Comparison of ENCODE assay signal across 42 cellular contexts in the genomic region with DNA sequence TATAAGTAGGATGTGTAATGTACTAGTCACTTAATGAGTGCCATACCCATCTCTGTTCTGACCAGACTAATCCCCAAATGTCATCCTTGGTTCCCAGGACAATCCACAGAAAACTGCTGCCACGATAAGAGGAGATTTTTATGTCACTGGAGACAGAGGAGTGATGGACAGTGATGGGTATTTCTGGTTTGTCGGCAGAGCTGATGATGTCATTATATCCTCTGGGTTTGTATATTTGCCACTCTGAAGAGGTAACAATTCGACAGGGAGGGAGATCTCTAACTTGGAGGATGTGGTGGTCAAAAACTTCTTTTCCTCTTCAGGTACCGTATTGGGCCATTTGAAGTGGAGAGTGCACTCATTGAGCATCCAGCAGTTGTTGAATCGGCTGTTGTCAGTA. TPM values are rescaled to one million over a fixed set of nuclear protein-coding genes. Genes with fewer than 3 reads are reported as not detected.
"Had no signal": no experiment of that assay in that cellular context is flagged by ENCODE, and none has a peak within 500 bp of the region (broad histone marks: within the 10 kb centered on the region; RNA-seq: fewer than 3 reads in every experiment).

No MANE protein-coding gene starts in this region.

- H3K27me3 ChIP-seq: adrenal gland, ascending aorta, body of pancreas, brain microvascular endothelial cell, breast epithelium had no signal

- H3K4me1 Mint-ChIP-seq: activated naive CD4-positive, alpha-beta T cell treated with anti-CD3 and anti-CD28 coated beads, Interleukin-2, amount 10 ng/mL, durations not matched to agents 7 days and 5 days; activated naive CD4-positive, alpha-beta T cell treated with anti-CD3 and anti-CD28 coated beads, Interleukin-2, amount 50 U/mL, for 24 hours; activated naive CD8-positive, alpha-beta T cell treated with anti-CD3 and anti-CD28 coated beads for 36 hours; activated naive CD8-positive, alpha-beta T cell treated with anti-CD3 and anti-CD28 coated beads, Interleukin-2, amount 10 ng/mL, durations not matched to agents 7 days and 5 days; activated naive CD8-positive, alpha-beta T cell treated with anti-CD3 and anti-CD28 coated beads, Interleukin-2, amount 50 U/mL, for 24 hours; activated T-helper 17 cell treated with anti-CD3 and anti-CD28 coated beads, Interleukin-2, amount 50 U/mL, for 72 hours; brain; central memory CD8-positive, alpha-beta T cell had no signal

- H3K36me3 Mint-ChIP-seq: activated naive CD4-positive, alpha-beta T cell treated with anti-CD3 and anti-CD28 coated beads, Interleukin-2, amount 10 ng/mL, durations not matched to agents 7 days and 5 days; activated naive CD4-positive, alpha-beta T cell treated with anti-CD3 and anti-CD28 coated beads, Interleukin-2, amount 50 U/mL, for 24 hours; activated naive CD4-positive, alpha-beta T cell treated with anti-CD3 and anti-CD28 coated beads, Interleukin-2, amount 50 U/mL, for 72 hours; activated naive CD8-positive, alpha-beta T cell; activated naive CD8-positive, alpha-beta T cell treated with anti-CD3 and anti-CD28 coated beads for 36 hours; activated naive CD8-positive, alpha-beta T cell treated with anti-CD3 and anti-CD28 coated beads, Interleukin-2, amount 10 ng/mL, durations not matched to agents 7 days and 5 days; brain had no signal

- H3K4me1 ChIP-seq: adrenal gland, ascending aorta, body of pancreas, breast epithelium had no signal

- H3K4me3 Mint-ChIP-seq: activated naive CD4-positive, alpha-beta T cell treated with anti-CD3 and anti-CD28 coated beads for 36 hours; activated naive CD4-positive, alpha-beta T cell treated with anti-CD3 and anti-CD28 coated beads, Interleukin-2, amount 10 ng/mL, durations not matched to agents 7 days and 5 days; activated naive CD4-positive, alpha-beta T cell treated with anti-CD3 and anti-CD28 coated beads, Interleukin-2, amount 50 U/mL, for 24 hours; activated naive CD8-positive, alpha-beta T cell; activated naive CD8-positive, alpha-beta T cell treated with anti-CD3 and anti-CD28 coated beads for 36 hours; activated naive CD8-positive, alpha-beta T cell treated with anti-CD3 and anti-CD28 coated beads, Interleukin-2, amount 10 ng/mL, durations not matched to agents 7 days and 5 days; activated naive CD8-positive, alpha-beta T cell treated with anti-CD3 and anti-CD28 coated beads, Interleukin-2, amount 50 U/mL, for 24 hours; activated T-cell treated with anti-CD3 and anti-CD28 coated beads, Interleukin-2, amount 50 U/mL, for 24 hours; activated T-cell treated with anti-CD3 and anti-CD28 coated beads, Interleukin-2, amount 50 U/mL, for 4 hours; activated T-cell treated with anti-CD3 and anti-CD28 coated beads, Interleukin-2, amount 50 U/mL, for 72 hours; activated T-helper 1 cell treated with anti-CD3 and anti-CD28 coated beads, Interleukin-12 subunit alpha, Interleukin-12 subunit beta, Interleukin-2, Interleukin-4 antibody, amounts not matched to agents 30 ng/mL and 10 ng/mL and 1 ng/mL, durations not matched to agents 14 hours and 24 hours and 36 hours; activated T-helper 17 cell treated with anti-CD3 and anti-CD28 coated beads, Interleukin-2, amount 50 U/mL, for 72 hours; brain; central memory CD8-positive, alpha-beta T cell had no signal

- H3K9me3 Mint-ChIP-seq: activated naive CD4-positive, alpha-beta T cell treated with anti-CD3 and anti-CD28 coated beads for 36 hours; activated naive CD4-positive, alpha-beta T cell treated with anti-CD3 and anti-CD28 coated beads, Interleukin-2, amount 10 ng/mL, durations not matched to agents 7 days and 5 days; activated naive CD4-positive, alpha-beta T cell treated with anti-CD3 and anti-CD28 coated beads, Interleukin-2, amount 50 U/mL, for 24 hours; activated naive CD4-positive, alpha-beta T cell treated with anti-CD3 and anti-CD28 coated beads, Interleukin-2, amount 50 U/mL, for 72 hours; activated naive CD8-positive, alpha-beta T cell treated with anti-CD3 and anti-CD28 coated beads for 36 hours; activated naive CD8-positive, alpha-beta T cell treated with anti-CD3 and anti-CD28 coated beads, Interleukin-2, amount 10 ng/mL, durations not matched to agents 7 days and 5 days; activated naive CD8-positive, alpha-beta T cell treated with anti-CD3 and anti-CD28 coated beads, Interleukin-2, amount 50 U/mL, for 24 hours; activated T-cell treated with anti-CD3 and anti-CD28 coated beads, Interleukin-2, amount 50 U/mL, for 24 hours; activated T-cell treated with anti-CD3 and anti-CD28 coated beads, Interleukin-2, amount 50 U/mL, for 4 hours; activated T-cell treated with anti-CD3 and anti-CD28 coated beads, Interleukin-2, amount 50 U/mL, for 72 hours; activated T-helper 1 cell treated with anti-CD3 and anti-CD28 coated beads, Interleukin-12 subunit alpha, Interleukin-12 subunit beta, Interleukin-2, Interleukin-4 antibody, amounts not matched to agents 30 ng/mL and 10 ng/mL and 1 ng/mL, durations not matched to agents 14 hours and 24 hours and 36 hours; activated T-helper 17 cell treated with anti-CD3 and anti-CD28 coated beads, Interleukin-2, amount 50 U/mL, for 72 hours; activated T-helper 2 cell treated with anti-CD3 and anti-CD28 coated beads, Interferon-gamma antibody, Interleukin-2, Interleukin-4, amounts not matched to agents 10 μg/mL and 5 μg/mL and 100 μg/mL, durations not matched to agents 14 hours and 24 hours and 36 hours; brain; central memory CD8-positive, alpha-beta T cell had no signal

- H3K27me3 Mint-ChIP-seq: activated T-helper 17 cell treated with anti-CD3 and anti-CD28 coated beads, Interleukin-2, amount 50 U/mL, for 72 hours; brain had no signal

- H3K36me3 ChIP-seq: adrenal gland, ascending aorta, brain microvascular endothelial cell, breast epithelium, cardiac muscle cell had no signal

- DNase-seq: activated effector memory CD4-positive, alpha-beta T cell treated with anti-CD3 and anti-CD28 coated beads, Interleukin-2, amount 50 U/mL, for 16 hours; activated effector memory CD4-positive, alpha-beta T cell treated with Interleukin-2 at 50 U/mL for 16 hours; activated gamma-delta T cell; activated gamma-delta T cell treated with Interleukin-2 at 50 U/mL for 16 hours; activated naive CD4-positive, alpha-beta T cell; activated naive CD4-positive, alpha-beta T cell treated with anti-CD3 and anti-CD28 coated beads for 36 hours; activated naive CD4-positive, alpha-beta T cell treated with anti-CD3 and anti-CD28 coated beads, Interleukin-2, amount 10 ng/mL, durations not matched to agents 7 days and 5 days; activated naive CD4-positive, alpha-beta T cell treated with anti-CD3 and anti-CD28 coated beads, Interleukin-2, amount 50 U/mL, for 16 hours; activated naive CD4-positive, alpha-beta T cell treated with Interleukin-2 at 50 U/mL for 16 hours; activated naive CD8-positive, alpha-beta T cell treated with anti-CD3 and anti-CD28 coated beads for 36 hours; activated naive CD8-positive, alpha-beta T cell treated with anti-CD3 and anti-CD28 coated beads, Interleukin-2, amount 10 ng/mL, durations not matched to agents 7 days and 5 days; activated naive CD8-positive, alpha-beta T cell treated with anti-CD3 and anti-CD28 coated beads, Interleukin-2, amount 50 U/mL, for 24 hours; activated T-cell treated with anti-CD3 and anti-CD28 coated beads, Interleukin-2, amount 50 U/mL, for 1 hour; activated T-cell treated with anti-CD3 and anti-CD28 coated beads, Interleukin-2, amount 50 U/mL, for 24 hours; activated T-cell treated with anti-CD3 and anti-CD28 coated beads, Interleukin-2, amount 50 U/mL, for 4 hours; activated T-cell treated with anti-CD3 and anti-CD28 coated beads, Interleukin-2, amount 50 U/mL, for 48 hours; activated T-cell treated with anti-CD3 and anti-CD28 coated beads, Interleukin-2, amount 50 U/mL, for 72 hours; adrenal gland; amniotic stem cell; amygdala; anterior cingulate cortex; aorta; body of pancreas; brain microvascular endothelial cell; caudate nucleus; central memory CD4-positive, alpha-beta T cell had no signal

- H3K4me3 ChIP-seq: adrenal gland, ascending aorta, body of pancreas, breast epithelium, cardiac muscle cell had no signal

- H3K27ac Mint-ChIP-seq: activated naive CD4-positive, alpha-beta T cell treated with anti-CD3 and anti-CD28 coated beads for 36 hours; activated naive CD4-positive, alpha-beta T cell treated with anti-CD3 and anti-CD28 coated beads, Interleukin-2, amount 10 ng/mL, durations not matched to agents 7 days and 5 days; activated naive CD4-positive, alpha-beta T cell treated with anti-CD3 and anti-CD28 coated beads, Interleukin-2, amount 50 U/mL, for 24 hours; activated naive CD4-positive, alpha-beta T cell treated with anti-CD3 and anti-CD28 coated beads, Interleukin-2, amount 50 U/mL, for 72 hours; activated naive CD8-positive, alpha-beta T cell; activated naive CD8-positive, alpha-beta T cell treated with anti-CD3 and anti-CD28 coated beads for 36 hours; activated naive CD8-positive, alpha-beta T cell treated with anti-CD3 and anti-CD28 coated beads, Interleukin-2, amount 10 ng/mL, durations not matched to agents 7 days and 5 days; activated naive CD8-positive, alpha-beta T cell treated with anti-CD3 and anti-CD28 coated beads, Interleukin-2, amount 50 U/mL, for 24 hours; activated T-cell treated with anti-CD3 and anti-CD28 coated beads, Interleukin-2, amount 50 U/mL, for 24 hours; activated T-cell treated with anti-CD3 and anti-CD28 coated beads, Interleukin-2, amount 50 U/mL, for 72 hours; activated T-helper 1 cell treated with anti-CD3 and anti-CD28 coated beads, Interleukin-12 subunit alpha, Interleukin-12 subunit beta, Interleukin-2, Interleukin-4 antibody, amounts not matched to agents 30 ng/mL and 10 ng/mL and 1 ng/mL, durations not matched to agents 14 hours and 24 hours and 36 hours; activated T-helper 17 cell treated with anti-CD3 and anti-CD28 coated beads, Interleukin-2, amount 50 U/mL, for 72 hours; activated T-helper 2 cell treated with anti-CD3 and anti-CD28 coated beads, Interferon-gamma antibody, Interleukin-2, Interleukin-4, amounts not matched to agents 10 μg/mL and 5 μg/mL and 100 μg/mL, durations not matched to agents 14 hours and 24 hours and 36 hours; brain had no signal

- ATAC-seq: activated naive CD4-positive, alpha-beta T cell treated with anti-CD3 and anti-CD28 coated beads, Interleukin-2, amount 50 U/mL, for 72 hours; activated naive CD8-positive, alpha-beta T cell treated with anti-CD3 and anti-CD28 coated beads, Interleukin-2, amount 50 U/mL, for 24 hours; activated T-cell treated with anti-CD3 and anti-CD28 coated beads, Interleukin-2, amount 50 U/mL, for 4 hours; activated T-cell treated with anti-CD3 and anti-CD28 coated beads, Interleukin-2, amount 50 U/mL, for 72 hours; activated T-helper 17 cell treated with anti-CD3 and anti-CD28 coated beads, Interleukin-2, amount 50 U/mL, for 72 hours; body of pancreas had no signal

- FAIRE-seq: astrocyte, bronchial epithelial cell had no signal

- H3K9me3 ChIP-seq: adrenal gland, ascending aorta, body of pancreas, breast epithelium had no signal

- H3K27ac ChIP-seq: adrenal gland, ascending aorta, body of pancreas, brain microvascular endothelial cell, breast epithelium, cardiac muscle cell had no signal

RNA-seq across cellular contexts. Expression of gene ACSM4, which starts 20.3 kb away (rescaled TPM):
- total RNA-seq: activated naive CD4-positive, alpha-beta T cell treated with anti-CD3 and anti-CD28 coated beads for 36 hours; activated naive CD4-positive, alpha-beta T cell treated with anti-CD3 and anti-CD28 coated beads, Interleukin-2, amount 50 U/mL, for 72 hours; activated naive CD8-positive, alpha-beta T cell treated with anti-CD3 and anti-CD28 coated beads for 36 hours; activated naive CD8-positive, alpha-beta T cell treated with anti-CD3 and anti-CD28 coated beads, Interleukin-2, amount 10 ng/mL, durations not matched to agents 7 days and 5 days; activated T-cell treated with anti-CD3 and anti-CD28 coated beads, Interleukin-2, amount 50 U/mL, for 4 hours; activated T-cell treated with anti-CD3 and anti-CD28 coated beads, Interleukin-2, amount 50 U/mL, for 72 hours; activated T-helper 1 cell treated with anti-CD3 and anti-CD28 coated beads, Interleukin-12 subunit alpha, Interleukin-12 subunit beta, Interleukin-2, Interleukin-4 antibody, amounts not matched to agents 30 ng/mL and 10 ng/mL and 1 ng/mL, durations not matched to agents 14 hours and 24 hours and 36 hours; activated T-helper 17 cell treated with anti-CD3 and anti-CD28 coated beads, Interleukin-2, amount 50 U/mL, for 72 hours; activated T-helper 2 cell treated with anti-CD3 and anti-CD28 coated beads, Interferon-gamma antibody, Interleukin-2, Interleukin-4, amounts not matched to agents 10 μg/mL and 5 μg/mL and 100 μg/mL, durations not matched to agents 14 hours and 24 hours and 36 hours; adrenal gland; aorta; ascending aorta; astrocyte; body of pancreas; breast epithelium; bronchial epithelial cell; cardiac muscle cell; cardiac septum; cerebellum had no signal
- polyA plus RNA-seq: adipose tissue, adrenal gland, aorta, cardiac muscle cell had no signal
